In the genomic region with DNA sequence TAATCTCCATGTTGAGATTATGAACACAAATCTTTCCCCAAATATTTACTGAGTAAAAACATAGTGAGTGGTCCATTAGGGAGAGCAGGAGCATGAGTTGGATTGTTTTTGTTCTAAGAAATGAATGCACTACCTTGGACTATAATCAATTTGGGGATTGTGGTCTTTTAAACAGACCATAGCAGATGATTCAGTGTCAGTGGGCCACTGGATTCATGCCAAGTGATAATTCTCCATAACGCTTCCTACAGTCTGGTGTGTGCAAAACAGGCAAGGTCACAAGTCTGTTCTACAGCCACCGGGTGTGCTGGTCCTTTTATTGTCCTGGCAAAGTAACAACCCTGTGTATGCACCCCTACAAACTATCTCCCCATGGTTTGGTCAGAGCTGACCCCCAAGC, we compare ENCODE assay signal across 18 cellular contexts.
"Had no signal": no experiment of that assay in that cellular context is flagged by ENCODE, and none has a peak within 500 bp of the region (broad histone marks: within the 10 kb centered on the region; RNA-seq: fewer than 3 reads in every experiment).

No MANE protein-coding gene starts in this region.

- H3K4me3 ChIP-seq: heart left ventricle, lung, neural progenitor cell, ovary, smooth muscle cell had no signal

- DNase-seq: dermis blood vessel endothelial cell; erythroblast; foreskin keratinocyte; heart left ventricle; hippocampal formation; left colon; left ventricle myocardium superior; mesenchymal stem cell; midbrain; nucleus accumbens; ovary; right cardiac atrium; stimulated activated CD4-positive, alpha-beta T cell treated with anti-CD3 and anti-CD28 coated beads, Interleukin-2, amount 100 ng/mL, for 48 hours; stimulated activated naive CD4-positive, alpha-beta T cell treated with Interleukin-2 at 50 U/mL for 16 hours; trophoblast cell had no signal
